In genomic region chr5:131264453-131265200, GRCh38 we compare ENCODE assay signal across 8 cellular contexts. TPM values are rescaled to one million over a fixed set of nuclear protein-coding genes. Genes with fewer than 3 reads are reported as not detected.
DNase-seq lines count a peak whose midpoint lies in the region; ATAC-seq and TF ChIP-seq lines count a peak whose summit lies in the region.

No MANE protein-coding gene starts in this region.

- peak; percentile 35 for DNase-seq in CD1c-positive myeloid dendritic cell (ENCODE audit: extremely low spot score)
- DNase-seq in NCI-H1105 treated with DMSO at 0.1 percent for 48 hours (lab: John Stamatoyannopoulos, UW): peak; percentile 27
- DNase-seq in activated T-helper 1 cell treated with anti-CD3 and anti-CD28 coated beads, Interleukin-12 subunit alpha, Interleukin-12 subunit beta, Interleukin-2, Interleukin-4 antibody, amounts not matched to agents 30 ng/mL and 10 ng/mL and 1 ng/mL, durations not matched to agents 14 hours and 24 hours and 36 hours (ENCODE audit: low spot score): peak; percentile 47
- peak; percentile 36 for DNase-seq in fibroblast of the aortic adventitia (ENCODE audit: low read depth)
- no peak for DNase-seq in neuronal stem cell (ENCODE audit: low spot score)
- DNase-seq in KG1 (lab: John Stamatoyannopoulos, UW): no peak
- DNase-seq in kidney glomerular epithelial cell (lab: John Stamatoyannopoulos, UW): no peak

- intact Hi-C loops in activated T-helper 1 cell treated with anti-CD3 and anti-CD28 coated beads, Interleukin-12 subunit alpha, Interleukin-12 subunit beta, Interleukin-2, Interleukin-4 antibody, amounts not matched to agents 30 ng/mL and 10 ng/mL and 1 ng/mL, durations not matched to agents 14 hours and 24 hours and 36 hours (cut with micrococcal nuclease): loop anchor here (1.0 kb wide), 7 partner anchors 7 to 153 kb away; partner anchors contain the start of gene HINT1

- H3K9ac ChIP-seq in neuronal stem cell (ENCODE audit: low read depth, low read length, poor library complexity): peak overlapping the region; percentile 90

- peak overlapping the region; percentile 96 for H3K27ac ChIP-seq in neuronal stem cell (replicated peaks; ENCODE audit: low read length)

- no peak overlapping the region for H2BK15ac ChIP-seq in neuronal stem cell (ENCODE audit: low read length)

- no peaks in the 10 kb centered on the region for H3K27me3 ChIP-seq in neuronal stem cell (ENCODE audit: control insufficient read depth in 3 of 3, insufficient read depth in 3 of 3, low read depth in 1 of 3, low read length in 3 of 3)

- no peak overlapping the region for H4K8ac ChIP-seq in neuronal stem cell (ENCODE audit: low read depth, low read length)

- peak overlapping the region; percentile 63 for H2AK5ac ChIP-seq in neuronal stem cell (ENCODE audit: low read depth, low read length)

- H3K36me3 ChIP-seq in neuronal stem cell (replicated peaks in 1 of 2; ENCODE audit: control insufficient read depth in 2 of 2, insufficient read depth in 2 of 2, low read length in 2 of 2): no peaks in the 10 kb centered on the region

- peak overlapping the region; percentile 83 for H3K4me3 Mint-ChIP-seq in activated T-helper 1 cell treated with anti-CD3 and anti-CD28 coated beads, Interleukin-12 subunit alpha, Interleukin-12 subunit beta, Interleukin-2, Interleukin-4 antibody, amounts not matched to agents 30 ng/mL and 10 ng/mL and 1 ng/mL, durations not matched to agents 14 hours and 24 hours and 36 hours

- H2AFZ ChIP-seq in neuronal stem cell (ENCODE audit: low read length): peak overlapping the region; percentile 98

- peak overlapping the region; percentile 53 for H4K91ac ChIP-seq in neuronal stem cell (ENCODE audit: low read depth, low read length, poor library complexity)

- WGBS in neuronal stem cell (ENCODE audit: extremely low coverage in 2 of 2, insufficient read length in 2 of 2, insufficient replicate concordance in 1 of 2), 2 donors: no CpG with 5 or more reads among the region's 37 CpGs

- H3K4me1 ChIP-seq in neuronal stem cell (ENCODE audit: control insufficient read depth in 2 of 2, insufficient read depth in 1 of 2, low read depth in 1 of 2, low read length in 2 of 2): peaks cover 0 to 2% of the 10 kb centered on the region in 2 donors

- no peaks in the 10 kb centered on the region for H3K9me3 ChIP-seq in neuronal stem cell (replicated peaks in 1 of 2; ENCODE audit: control insufficient read depth in 2 of 2, insufficient read depth in 1 of 2, low read depth in 1 of 2, low read length in 2 of 2)

- no peaks in the 10 kb centered on the region for H3K79me1 ChIP-seq in neuronal stem cell (ENCODE audit: low read depth, low read length)

- no peak overlapping the region for H3K4ac ChIP-seq in neuronal stem cell (ENCODE audit: low read length)

- peaks cover 4% of the 10 kb centered on the region for H3K9me3 Mint-ChIP-seq in activated T-helper 1 cell treated with anti-CD3 and anti-CD28 coated beads, Interleukin-12 subunit alpha, Interleukin-12 subunit beta, Interleukin-2, Interleukin-4 antibody, amounts not matched to agents 30 ng/mL and 10 ng/mL and 1 ng/mL, durations not matched to agents 14 hours and 24 hours and 36 hours

- peaks cover 41% of the 10 kb centered on the region for H3K4me1 Mint-ChIP-seq in activated T-helper 1 cell treated with anti-CD3 and anti-CD28 coated beads, Interleukin-12 subunit alpha, Interleukin-12 subunit beta, Interleukin-2, Interleukin-4 antibody, amounts not matched to agents 30 ng/mL and 10 ng/mL and 1 ng/mL, durations not matched to agents 14 hours and 24 hours and 36 hours (ENCODE audit: low read depth)

- H3K4me2 ChIP-seq in neuronal stem cell (ENCODE audit: insufficient read depth, low read length, poor library complexity, severe bottlenecking): peak overlapping the region; percentile 54

- H2BK120ac ChIP-seq in neuronal stem cell (ENCODE audit: low read depth, low read length): no peak overlapping the region

- H2BK12ac ChIP-seq in neuronal stem cell (ENCODE audit: low read length): no peak overlapping the region

- H3K36me3 Mint-ChIP-seq in activated T-helper 1 cell treated with anti-CD3 and anti-CD28 coated beads, Interleukin-12 subunit alpha, Interleukin-12 subunit beta, Interleukin-2, Interleukin-4 antibody, amounts not matched to agents 30 ng/mL and 10 ng/mL and 1 ng/mL, durations not matched to agents 14 hours and 24 hours and 36 hours (ENCODE audit: low read depth): peaks cover 17% of the 10 kb centered on the region

- peak overlapping the region; percentile 56 for H3K14ac ChIP-seq in neuronal stem cell (ENCODE audit: low read length)

- TF ChIP-seq CTCF in fibroblast of the aortic adventitia (IDR thresholded peaks at IDR 0.05; ENCODE audit: insufficient read depth, low read length): no peak

- H2BK5ac ChIP-seq in neuronal stem cell (ENCODE audit: low read length): peak overlapping the region; percentile 82

- H3K27me3 Mint-ChIP-seq in activated T-helper 1 cell treated with anti-CD3 and anti-CD28 coated beads, Interleukin-12 subunit alpha, Interleukin-12 subunit beta, Interleukin-2, Interleukin-4 antibody, amounts not matched to agents 30 ng/mL and 10 ng/mL and 1 ng/mL, durations not matched to agents 14 hours and 24 hours and 36 hours (ENCODE audit: insufficient read depth): no peaks in the 10 kb centered on the region

- peak overlapping the region; percentile 86 for H3K27ac Mint-ChIP-seq in activated T-helper 1 cell treated with anti-CD3 and anti-CD28 coated beads, Interleukin-12 subunit alpha, Interleukin-12 subunit beta, Interleukin-2, Interleukin-4 antibody, amounts not matched to agents 30 ng/mL and 10 ng/mL and 1 ng/mL, durations not matched to agents 14 hours and 24 hours and 36 hours

- peak overlapping the region; percentile 98 for H3K18ac ChIP-seq in neuronal stem cell (ENCODE audit: low read length)

- peak; percentile 1 for ATAC-seq in GM21390 (IDR thresholded peaks at IDR 0.05; ENCODE audit: unreplicated experiment)

- peak overlapping the region; percentile 95 for H3K23ac ChIP-seq in neuronal stem cell (ENCODE audit: low read depth, low read length, poor library complexity)

- H3K4me3 ChIP-seq in fibroblast of the aortic adventitia (ENCODE audit: low read depth, low read length) (peak overlapping the region; percentile 88), neuronal stem cell (ENCODE audit: low read length in 2 of 2) (peak overlapping the region; percentile 84 to 99)

RNA-seq across cellular contexts. Expression of gene CDC42SE2, which starts 0.8 kb away (rescaled TPM):
- 100.0 and 103 TPM in 2 replicates for total RNA-seq in activated T-helper 1 cell treated with anti-CD3 and anti-CD28 coated beads, Interleukin-12 subunit alpha, Interleukin-12 subunit beta, Interleukin-2, Interleukin-4 antibody, amounts not matched to agents 30 ng/mL and 10 ng/mL and 1 ng/mL, durations not matched to agents 14 hours and 24 hours and 36 hours
- 14.2 and 45.6 TPM in 2 replicates for total RNA-seq in fibroblast of the aortic adventitia (ENCODE audit: low replicate concordance)
- polyA plus RNA-seq in neuronal stem cell (2013, experiment 1 of 2): 25.1 TPM
- 25.5 TPM for polyA plus RNA-seq in neuronal stem cell (2013, experiment 2 of 2)

Comparison
In these comparisons a context has a peak if more than half of its experiments do, and no peak if none do; other contexts are left out.
1. DNase-seq: peak in CD1c-positive myeloid dendritic cell (single experiment), NCI-H1105 treated with DMSO at 0.1 percent for 48 hours (single experiment), activated T-helper 1 cell treated with anti-CD3 and anti-CD28 coated beads, Interleukin-12 subunit alpha, Interleukin-12 subunit beta, Interleukin-2, Interleukin-4 antibody, amounts not matched to agents 30 ng/mL and 10 ng/mL and 1 ng/mL, durations not matched to agents 14 hours and 24 hours and 36 hours (single experiment) and fibroblast of the aortic adventitia (single experiment); none in neuronal stem cell (single experiment), KG1 (single experiment) and kidney glomerular epithelial cell (single experiment).